ENCODE assay signal across 8 cellular contexts in genomic region chr19:58513213-58513693, GRCh38. TPM values are rescaled to one million over a fixed set of nuclear protein-coding genes. Genes with fewer than 3 reads are reported as not detected.
A peak's percentile ranks its signal among the peaks of the same experiment; 100 is the strongest.
DNase-seq lines count a peak whose midpoint lies in the region; ATAC-seq and TF ChIP-seq lines count a peak whose summit lies in the region.

No MANE protein-coding gene starts in this region.

- ATAC-seq in activated CD8-positive, alpha-beta T cell treated with anti-CD3 and anti-CD28 coated beads for 36 hours = no peak
- ATAC-seq in thoracic aorta (ENCODE audit: insufficient number of reproducible peaks, low FRiP score, low read depth) = no peak

- POLR2A ChIA-PET in activated CD4-positive, alpha-beta T cell treated with anti-CD3 and anti-CD28 coated beads, Interleukin-2, amount 10 ng/mL, durations not matched to agents 7 days and 5 days (lab: Charles Lee) = no interaction called here
- POLR2A ChIA-PET in activated CD8-positive, alpha-beta T cell treated with anti-CD3 and anti-CD28 coated beads for 36 hours (lab: Charles Lee) = interaction anchor here (1.0 to 10.2 kb wide), 6 partner anchors 13 to 63 kb away, joined by 3 to 164 read pairs (median 4); partner anchors contain the start of genes CHMP2A and TRIM28

- peaks cover 33% of the 10 kb centered on the region for H3K4me1 Mint-ChIP-seq in activated CD4-positive, alpha-beta T cell treated with anti-CD3 and anti-CD28 coated beads, Interleukin-2, amount 10 ng/mL, durations not matched to agents 7 days and 5 days
- peaks cover 28% of the 10 kb centered on the region for H3K4me1 Mint-ChIP-seq in activated CD8-positive, alpha-beta T cell treated with anti-CD3 and anti-CD28 coated beads for 36 hours (ENCODE audit: low read depth)

- peak overlapping the region; percentile 75 to 86 for H3K27ac ChIP-seq in liver (ENCODE audit: low read depth in 1 of 2, low read length in 2 of 2)
- peak overlapping the region; percentile 17 to 47 for H3K27ac ChIP-seq in thoracic aorta

- CTCF ChIA-PET in activated CD4-positive, alpha-beta T cell treated with anti-CD3 and anti-CD28 coated beads, Interleukin-2, amount 10 ng/mL, durations not matched to agents 7 days and 5 days (lab: Charles Lee) = interaction anchor here (0.6 to 2.4 kb wide), 19 partner anchors 9 to 207 kb away, joined by 3 to 34 read pairs (median 5); partner anchors contain the start of genes CHMP2A and ZNF497
- CTCF ChIA-PET in activated CD8-positive, alpha-beta T cell treated with anti-CD3 and anti-CD28 coated beads for 36 hours (lab: Charles Lee) = interaction anchor here (1.0 to 1.7 kb wide), 12 partner anchors 9 to 295 kb away, joined by 3 to 24 read pairs (median 3); no protein-coding TSS in a partner anchor

- H3K27me3 ChIP-seq in liver (ENCODE audit: control insufficient read depth in 4 of 4, insufficient read depth in 4 of 4, low read length in 3 of 4) (no peaks in the 10 kb centered on the region), thoracic aorta (replicated peaks; ENCODE audit: insufficient read depth) (no peaks in the 10 kb centered on the region)

- no peaks in the 10 kb centered on the region for H3K27me3 Mint-ChIP-seq in activated CD4-positive, alpha-beta T cell treated with anti-CD3 and anti-CD28 coated beads, Interleukin-2, amount 10 ng/mL, durations not matched to agents 7 days and 5 days
- no peaks in the 10 kb centered on the region for H3K27me3 Mint-ChIP-seq in activated CD8-positive, alpha-beta T cell treated with anti-CD3 and anti-CD28 coated beads for 36 hours

- H3K4me3 ChIP-seq in liver (ENCODE audit: low read depth in 1 of 3, low read length in 3 of 3) (no peak overlapping the region), thoracic aorta (peak overlapping the region; percentile 65)

- no peaks in the 10 kb centered on the region for H3K9me3 ChIP-seq in liver (ENCODE audit: control insufficient read depth in 4 of 4, low read length in 3 of 4)
- no peaks in the 10 kb centered on the region for H3K9me3 ChIP-seq in thoracic aorta

- no peak for TF ChIP-seq RAD21 in liver (IDR thresholded peaks at IDR 0.05)

- peaks cover 16% of the 10 kb centered on the region for H3K36me3 Mint-ChIP-seq in activated CD4-positive, alpha-beta T cell treated with anti-CD3 and anti-CD28 coated beads, Interleukin-2, amount 10 ng/mL, durations not matched to agents 7 days and 5 days (ENCODE audit: low read depth)
- H3K36me3 Mint-ChIP-seq in activated CD8-positive, alpha-beta T cell treated with anti-CD3 and anti-CD28 coated beads for 36 hours (ENCODE audit: low read depth) = peaks cover 20% of the 10 kb centered on the region

- intact Hi-C loops in activated CD8-positive, alpha-beta T cell treated with anti-CD3 and anti-CD28 coated beads for 36 hours (cut with micrococcal nuclease) = no loop called here

- peak overlapping the region; percentile 90 for H3K27ac Mint-ChIP-seq in activated CD4-positive, alpha-beta T cell treated with anti-CD3 and anti-CD28 coated beads, Interleukin-2, amount 10 ng/mL, durations not matched to agents 7 days and 5 days
- H3K27ac Mint-ChIP-seq in activated CD8-positive, alpha-beta T cell treated with anti-CD3 and anti-CD28 coated beads for 36 hours = peak overlapping the region; percentile 93

- DNase-seq in activated CD4-positive, alpha-beta T cell treated with anti-CD3 and anti-CD28 coated beads, Interleukin-2, amount 10 ng/mL, durations not matched to agents 7 days and 5 days = no peak
- DNase-seq in activated CD4-positive, alpha-beta T cell treated with anti-CD3 and anti-CD28 coated beads, Interleukin-2, amount 50 U/mL, for 4 hours = no peak
- DNase-seq in activated CD8-positive, alpha-beta T cell treated with anti-CD3 and anti-CD28 coated beads for 36 hours = no peak
- DNase-seq in thoracic aorta (ENCODE audit: low spot score) (no peak), SKM-1 (lab: John Stamatoyannopoulos, UW; ENCODE audit: unreplicated experiment) (no peak), GOT3 (lab: John Stamatoyannopoulos, UW) (no peak), NCI-H2196 treated with DMSO at 0.1 percent for 48 hours (lab: John Stamatoyannopoulos, UW; ENCODE audit: unreplicated experiment) (no peak)

- TF ChIP-seq CTCF in activated CD8-positive, alpha-beta T cell treated with anti-CD3 and anti-CD28 coated beads for 36 hours (IDR thresholded peaks at IDR 0.05) = no peak
- TF ChIP-seq CTCF in liver (IDR thresholded peaks at IDR 0.05; ENCODE audit: low read depth, low read length, missing input control) (no peak), thoracic aorta (IDR thresholded peaks at IDR 0.05) (no peak)

- peak overlapping the region in 1 of 2 donors; percentile 39 for H3K9ac ChIP-seq in liver (ENCODE audit: low read depth in 1 of 2, low read length in 2 of 2)

- H3K9me3 Mint-ChIP-seq in activated CD4-positive, alpha-beta T cell treated with anti-CD3 and anti-CD28 coated beads, Interleukin-2, amount 10 ng/mL, durations not matched to agents 7 days and 5 days = no peaks in the 10 kb centered on the region
- no peaks in the 10 kb centered on the region for H3K9me3 Mint-ChIP-seq in activated CD8-positive, alpha-beta T cell treated with anti-CD3 and anti-CD28 coated beads for 36 hours

- 75% methylated on average over 10 of the region's 10 CpGs for WGBS in liver

- H3K4me3 Mint-ChIP-seq in activated CD4-positive, alpha-beta T cell treated with anti-CD3 and anti-CD28 coated beads, Interleukin-2, amount 10 ng/mL, durations not matched to agents 7 days and 5 days = peak overlapping the region; percentile 81
- peak overlapping the region; percentile 88 for H3K4me3 Mint-ChIP-seq in activated CD8-positive, alpha-beta T cell treated with anti-CD3 and anti-CD28 coated beads for 36 hours

- peaks cover 15 to 75% (median 50%) of the 10 kb centered on the region in 4 donors for H3K4me1 ChIP-seq in liver (ENCODE audit: control insufficient read depth in 4 of 4, insufficient read depth in 4 of 4, low read length in 3 of 4)
- H3K4me1 ChIP-seq in thoracic aorta (ENCODE audit: control insufficient read depth in 1 of 2, low read depth in 2 of 2) = peaks cover 8 to 23% of the 10 kb centered on the region in 2 donors

- peaks cover 0 to 9% (median 3%) of the 10 kb centered on the region in 4 donors for H3K36me3 ChIP-seq in liver (ENCODE audit: control insufficient read depth in 4 of 4, insufficient read depth in 3 of 4, low read depth in 1 of 4, low read length in 3 of 4)
- H3K36me3 ChIP-seq in thoracic aorta = peaks cover 21% of the 10 kb centered on the region

TF ChIP-seq in liver, 16 proteins besides CTCF, POLR2A, EP300 and RAD21:
- TF ChIP-seq RXRA (IDR thresholded peaks at IDR 0.05) = no peak
- TF ChIP-seq YY1 (IDR thresholded peaks at IDR 0.05) = no peak
- TF ChIP-seq ATF3 (IDR thresholded peaks at IDR 0.05) = no peak
- TF ChIP-seq ZBTB33 (IDR thresholded peaks at IDR 0.05) = no peak
TF ChIP-seq in liver: peak in this region for 0.

RNA-seq across cellular contexts. Expression of gene SLC27A5, which starts 1.5 kb away (rescaled TPM):
- total RNA-seq in activated CD4-positive, alpha-beta T cell treated with anti-CD3 and anti-CD28 coated beads, Interleukin-2, amount 10 ng/mL, durations not matched to agents 7 days and 5 days = 10 to 100 TPM in 1 of 2 experiments, 1 to 10 TPM in 1; 9.8 to 10.2 TPM
- total RNA-seq in activated CD8-positive, alpha-beta T cell treated with anti-CD3 and anti-CD28 coated beads for 36 hours = 10 to 100 TPM; 21.7 to 26.6 TPM
- total RNA-seq in liver = 100 to 1,000 TPM in 1 of 2 donors, 10 to 100 TPM in 1; 31.9 to 395 TPM
- 100 to 1,000 TPM; 316 to 326 TPM for polyA plus RNA-seq in liver
- 1 to 10 TPM; 7.1 to 8.5 TPM for total RNA-seq in thoracic aorta

RNA-seq across cellular contexts. Expression of gene ZBTB45, which starts 6.4 kb away (rescaled TPM):
- total RNA-seq in activated CD4-positive, alpha-beta T cell treated with anti-CD3 and anti-CD28 coated beads, Interleukin-2, amount 10 ng/mL, durations not matched to agents 7 days and 5 days = 10 to 100 TPM; 17.9 to 19.9 TPM
- total RNA-seq in activated CD8-positive, alpha-beta T cell treated with anti-CD3 and anti-CD28 coated beads for 36 hours = 1 to 10 TPM; 7.4 to 7.9 TPM
- total RNA-seq in liver (1 to 10 TPM; 2.1 to 3.2 TPM), thoracic aorta (10 to 100 TPM; 10.4 to 10.9 TPM)
- 1 to 10 TPM; 2.2 to 4.0 TPM for polyA plus RNA-seq in liver

RNA-seq across cellular contexts. Expression of gene TRIM28, which starts 30.6 kb away (rescaled TPM):
- total RNA-seq in activated CD4-positive, alpha-beta T cell treated with anti-CD3 and anti-CD28 coated beads, Interleukin-2, amount 10 ng/mL, durations not matched to agents 7 days and 5 days = 100 to 1,000 TPM; 457 to 560 TPM
- 100 to 1,000 TPM; 527 to 550 TPM for total RNA-seq in activated CD8-positive, alpha-beta T cell treated with anti-CD3 and anti-CD28 coated beads for 36 hours
- total RNA-seq in liver (100 to 1,000 TPM in 1 of 2 donors, 10 to 100 TPM in 1; 80.5 to 157 TPM), thoracic aorta (100 to 1,000 TPM; 192 to 204 TPM)
- 10 to 100 TPM; 47.1 to 88.0 TPM for polyA plus RNA-seq in liver

RNA-seq across cellular contexts. Expression of gene ZNF446, which starts 37.1 kb away (rescaled TPM):
- 1 to 10 TPM; 7.6 to 7.9 TPM for total RNA-seq in activated CD4-positive, alpha-beta T cell treated with anti-CD3 and anti-CD28 coated beads, Interleukin-2, amount 10 ng/mL, durations not matched to agents 7 days and 5 days
- 1 to 10 TPM; 3.5 to 4.0 TPM for total RNA-seq in activated CD8-positive, alpha-beta T cell treated with anti-CD3 and anti-CD28 coated beads for 36 hours
- total RNA-seq in liver (1 to 10 TPM; 2.8 to 4.6 TPM), thoracic aorta (10 to 100 TPM; 17.8 to 23.7 TPM)
- polyA plus RNA-seq in liver = 1 to 10 TPM; 3.3 to 4.8 TPM

RNA-seq across cellular contexts. Expression of gene CHMP2A, which starts 41.7 kb away (rescaled TPM):
- 100 to 1,000 TPM; 128 to 137 TPM for total RNA-seq in activated CD4-positive, alpha-beta T cell treated with anti-CD3 and anti-CD28 coated beads, Interleukin-2, amount 10 ng/mL, durations not matched to agents 7 days and 5 days
- 10 to 100 TPM; 88.3 to 90.0 TPM for total RNA-seq in activated CD8-positive, alpha-beta T cell treated with anti-CD3 and anti-CD28 coated beads for 36 hours
- total RNA-seq in liver (10 to 100 TPM; 58.0 to 69.5 TPM), thoracic aorta (10 to 100 TPM; 90.3 to 98.8 TPM)
- 100 to 1,000 TPM in 1 of 2 donors, 10 to 100 TPM in 1; 97.1 to 107 TPM for polyA plus RNA-seq in liver
